In the genomic region with DNA sequence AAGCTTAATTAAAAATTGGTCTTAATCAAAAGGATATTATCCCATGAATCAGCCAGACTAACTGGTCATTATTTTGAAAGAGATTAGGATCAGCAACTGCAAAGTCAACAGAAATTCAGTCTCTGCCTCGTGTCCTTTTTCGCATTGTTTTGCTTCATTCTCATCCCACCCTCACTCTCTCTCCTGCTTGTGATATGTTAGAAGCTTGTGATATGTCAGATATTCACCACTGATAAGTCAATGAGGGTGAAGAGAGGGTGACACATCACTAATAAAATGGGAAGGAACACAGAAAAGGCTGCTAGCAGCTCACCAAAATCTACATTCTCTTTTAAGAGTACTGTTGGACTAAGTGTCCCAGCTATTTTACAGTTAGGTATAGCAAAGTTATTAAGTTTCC, we compare ENCODE assay signal across 1 cellular context.
A peak's percentile ranks its signal among the peaks of the same experiment; 100 is the strongest.
TF ChIP-seq lines count a peak whose summit lies in the region.

No MANE protein-coding gene starts in this region.

TF ChIP-seq in endothelial cell of umbilical vein, 7 proteins besides CTCF, POLR2A, EP300 and RAD21:
- no peak for TF ChIP-seq MYC (IDR thresholded peaks at IDR 0.05; ENCODE audit: low read depth, low read length)
- TF ChIP-seq, protein P1, sequence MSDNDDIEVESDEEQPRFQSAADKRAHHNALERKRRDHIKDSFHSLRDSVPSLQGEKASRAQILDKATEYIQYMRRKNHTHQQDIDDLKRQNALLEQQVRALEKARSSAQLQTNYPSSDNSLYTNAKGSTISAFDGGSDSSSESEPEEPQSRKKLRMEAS (IDR thresholded peaks at IDR 0.05; ENCODE audit: insufficient read depth, insufficient read length), result no peak
- no peak for TF ChIP-seq JUN (IDR thresholded peaks at IDR 0.05; ENCODE audit: borderline replicate concordance, insufficient read depth, insufficient read length, low read depth)
- peak; percentile 83 for TF ChIP-seq GATA2 (IDR thresholded peaks at IDR 0.05; ENCODE audit: insufficient read depth, insufficient read length, low read depth, low read length)
- no peak for TF ChIP-seq POLR2AphosphoS5 (IDR thresholded peaks at IDR 0.05; ENCODE audit: insufficient read depth, low read depth, low read length)
- TF ChIP-seq FOS (IDR thresholded peaks at IDR 0.05; ENCODE audit: borderline replicate concordance, insufficient read depth, low read length), result no peak
- TF ChIP-seq EZH2 (IDR thresholded peaks at IDR 0.05; ENCODE audit: borderline replicate concordance, low read depth, low read length, severe bottlenecking), result no peak
